Comparison of ENCODE assay signal across 10 cellular contexts in the genomic region with DNA sequence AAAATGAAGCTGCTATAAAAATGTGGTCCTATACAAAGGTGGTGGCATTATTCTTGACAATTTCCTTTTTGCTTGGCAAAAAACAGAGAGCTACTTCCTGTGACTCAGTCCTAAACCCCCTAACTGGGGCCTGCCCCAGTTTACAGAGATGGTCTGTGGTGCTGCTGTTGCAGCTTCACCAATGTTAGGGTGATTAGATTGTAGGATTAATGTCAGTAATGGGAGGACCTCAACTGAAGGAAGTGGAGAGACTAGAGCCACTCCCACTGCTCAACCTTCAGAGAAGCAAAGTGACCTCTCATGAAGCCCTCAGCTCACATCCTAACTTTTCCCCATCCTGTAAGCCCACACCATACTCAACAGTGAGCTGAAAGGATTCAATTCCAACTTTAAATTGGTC. TPM values are rescaled to one million over a fixed set of nuclear protein-coding genes. Genes with fewer than 3 reads are reported as not detected.
A peak's percentile ranks its signal among the peaks of the same experiment; 100 is the strongest.
DNase-seq lines count a peak whose midpoint lies in the region; ATAC-seq and TF ChIP-seq lines count a peak whose summit lies in the region.
"Had no signal": no experiment of that assay in that cellular context is flagged by ENCODE, and none has a peak within 500 bp of the region (broad histone marks: within the 10 kb centered on the region; RNA-seq: fewer than 3 reads in every experiment).

No MANE protein-coding gene starts in this region.

- peaks cover 2% of the 10 kb centered on the region for H3K27me3 ChIP-seq in DND-41 (ENCODE audit: insufficient read depth, low read length, poor library complexity)
- H3K27me3 ChIP-seq in ascending aorta: no peaks in the 10 kb centered on the region
- H3K27me3 ChIP-seq in neural progenitor cell: no peaks in the 10 kb centered on the region
- H3K27me3 ChIP-seq: left lung had no signal

- H3K36me3 ChIP-seq in DND-41 (ENCODE audit: insufficient read depth, low read length) (no peaks in the 10 kb centered on the region), ascending aorta (no peaks in the 10 kb centered on the region), neural progenitor cell (no peaks in the 10 kb centered on the region)

- H3K79me2 ChIP-seq in DND-41 (ENCODE audit: insufficient read depth, low read length): no peaks in the 10 kb centered on the region
- H3K79me2 ChIP-seq in neural progenitor cell (ENCODE audit: low read depth): no peaks in the 10 kb centered on the region

- peak; percentile 83 for ATAC-seq in DND-41 (ENCODE audit: insufficient read depth, low read depth)
- ATAC-seq in HG02642 (IDR thresholded peaks at IDR 0.05; ENCODE audit: poor library complexity, unreplicated experiment): no peak
- ATAC-seq: left lung had no signal

- peaks cover 13% of the 10 kb centered on the region for H3K4me1 ChIP-seq in DND-41 (ENCODE audit: insufficient read depth, low read length)
- H3K4me1 ChIP-seq in ascending aorta: peaks cover 5 to 27% of the 10 kb centered on the region in 2 donors
- H3K4me1 ChIP-seq in neural progenitor cell: peaks cover 16% of the 10 kb centered on the region

- H4K20me1 ChIP-seq in DND-41 (ENCODE audit: insufficient read depth, low read length) (no peaks in the 10 kb centered on the region), neural progenitor cell (ENCODE audit: low read depth) (no peaks in the 10 kb centered on the region)

- H3K4me1 Mint-ChIP-seq in neural progenitor cell: peaks cover 29% of the 10 kb centered on the region

- H3K27me3 Mint-ChIP-seq in neural progenitor cell (ENCODE audit: insufficient read depth, low read depth): peaks cover 6% of the 10 kb centered on the region

- no peak overlapping the region for H3K9ac ChIP-seq in DND-41 (ENCODE audit: low read depth, low read length)
- H3K9ac ChIP-seq in neural progenitor cell: no peak overlapping the region

- peaks cover 2% of the 10 kb centered on the region for H3K9me3 Mint-ChIP-seq in neural progenitor cell

- no peak overlapping the region for H3K27ac Mint-ChIP-seq in neural progenitor cell

- TF ChIP-seq CTCF in DND-41 (IDR thresholded peaks at IDR 0.05; ENCODE audit: borderline replicate concordance, extremely low read depth, low read length, poor library complexity, severe bottlenecking) (no peak), ascending aorta (IDR thresholded peaks at IDR 0.05) (no peak), neural progenitor cell (IDR thresholded peaks at IDR 0.05) (no peak)

- no peak overlapping the region; the same call in 1 of the 2 replicates for H3K27ac ChIP-seq in DND-41 (ENCODE audit: low read length)
- peak overlapping the region; percentile 98 to 100 for H3K27ac ChIP-seq in ascending aorta
- H3K27ac ChIP-seq in neural progenitor cell: no peak overlapping the region

- H3K4me3 ChIP-seq in DND-41 (ENCODE audit: low read depth in 1 of 2, low read length in 2 of 2) (no peak overlapping the region), ascending aorta (no peak overlapping the region), neural progenitor cell (no peak overlapping the region)

- peak; percentile 37 for DNase-seq in DND-41
- peak; percentile 13 for DNase-seq in NCI-H82 treated with DMSO at 0.1 percent for 48 hours (lab: John Stamatoyannopoulos, UW; ENCODE audit: unreplicated experiment)
- no peak for DNase-seq in ascending aorta (ENCODE audit: low spot score in 2 of 2)
- no peak for DNase-seq in neural progenitor cell (ENCODE audit: low spot score)
- no peak for DNase-seq in hypothalamus (lab: John Stamatoyannopoulos, UW)
- DNase-seq in SW480 (ENCODE audit: low spot score): no peak
- DNase-seq in GM19238 (ENCODE audit: insufficient read length, low spot score): no peak
- DNase-seq: left lung had no signal

- H3F3A ChIP-seq in neural progenitor cell (ENCODE audit: low read depth): peaks cover 13% of the 10 kb centered on the region

- intact Hi-C loops in ascending aorta (cut with DNase I): loop anchor here (2.0 to 10.0 kb wide), 3 partner anchors 21 to 243 kb away; a partner anchor contains a TSS

- H3K36me3 Mint-ChIP-seq in neural progenitor cell: no peaks in the 10 kb centered on the region

- H3K4me2 ChIP-seq in DND-41 (ENCODE audit: insufficient read depth, low read length): no peak overlapping the region
- H3K4me2 ChIP-seq in neural progenitor cell: peak overlapping the region; percentile 72

- H3K9me3 ChIP-seq in DND-41 (ENCODE audit: insufficient read depth, low read length, severe bottlenecking) (no peaks in the 10 kb centered on the region), ascending aorta (no peaks in the 10 kb centered on the region), neural progenitor cell (ENCODE audit: low read depth) (no peaks in the 10 kb centered on the region)
- H3K9me3 ChIP-seq: left lung had no signal

- H2AFZ ChIP-seq in DND-41 (ENCODE audit: low read depth, low read length) (peak overlapping the region; percentile 38), neural progenitor cell (replicated peaks) (no peak overlapping the region)

- H3K4me3 Mint-ChIP-seq in neural progenitor cell: no peak overlapping the region

RNA-seq across cellular contexts. Expression of a gene that starts 3.6 kb away (rescaled TPM):
- total RNA-seq in ascending aorta (336 TPM), neural progenitor cell (ENCODE audit: low replicate concordance) (0.34 TPM in 1 of 2 replicates, not detected in the other)
- total RNA-seq: OCI-LY7 had no signal

RNA-seq across cellular contexts. Expression of a gene that starts 8.6 kb away (rescaled TPM):
- total RNA-seq in ascending aorta (not detected), neural progenitor cell (ENCODE audit: low replicate concordance) (not detected in 2 replicates)
- total RNA-seq: OCI-LY7 had no signal

RNA-seq across cellular contexts. Expression of a gene that starts 13.4 kb away (rescaled TPM):
- total RNA-seq in ascending aorta (690 TPM), neural progenitor cell (ENCODE audit: low replicate concordance) (22.4 and 34.3 TPM in 2 replicates)

RNA-seq across cellular contexts. Expression of a gene that starts 16.9 kb away (rescaled TPM):
- total RNA-seq in ascending aorta (not detected), neural progenitor cell (ENCODE audit: low replicate concordance) (not detected in 2 replicates)
- total RNA-seq: OCI-LY7 had no signal

RNA-seq across cellular contexts. Expression of a gene that starts 33.5 kb away (rescaled TPM):
- total RNA-seq in ascending aorta: not detected
- not detected in 2 replicates for total RNA-seq in neural progenitor cell (ENCODE audit: low replicate concordance)

Comparison
In these comparisons a context has a peak if more than half of its experiments do, and no peak if none do; other contexts are left out.
1. DNase-seq: peak in DND-41 (single experiment) and NCI-H82 treated with DMSO at 0.1 percent for 48 hours (single experiment); none in ascending aorta (0 of 2), neural progenitor cell (single experiment), hypothalamus (0 of 51), SW480 (single experiment) and GM19238 (single experiment).
2. H3K27ac ChIP-seq: peak in ascending aorta (2 of 2); none in DND-41 (single experiment) and neural progenitor cell (single experiment).
3. RNA of a gene that starts 3.6 kb away (total RNA-seq): 336 TPM in ascending aorta (single experiment); 0.34 TPM in neural progenitor cell; every median in the first group is over 100 times any median in the second.
4. RNA of a gene that starts 13.4 kb away (total RNA-seq): 690 TPM in ascending aorta (single experiment); 22.4 to 34.3 TPM in neural progenitor cell; every median in the first group is over 10 times any median in the second.